ENCODE assay signal across 9 cellular contexts in genomic region chr3:161854232-161854771, GRCh38.
DNase-seq lines count a peak whose midpoint lies in the region; ATAC-seq and FAIRE-seq lines count a peak whose summit lies in the region.
"Had no signal": no experiment of that assay in that cellular context is flagged by ENCODE, and none has a peak within 500 bp of the region (broad histone marks: within the 10 kb centered on the region; RNA-seq: fewer than 3 reads in every experiment).

No MANE protein-coding gene starts in this region.

- H3K27ac ChIP-seq in caudate nucleus (ENCODE audit: low read depth, low read length): no peak overlapping the region
- H3K27ac ChIP-seq: dorsolateral prefrontal cortex had no signal

- peak; percentile 53 for ATAC-seq in HG02981 (IDR thresholded peaks at IDR 0.05; ENCODE audit: unreplicated experiment)

- no peak for FAIRE-seq in GM19239 (lab: Jason Lieb, UNC)

- peak; percentile 24 for DNase-seq in stimulated activated CD4-positive, alpha-beta T cell treated with anti-CD3 and anti-CD28 coated beads, Interleukin-15, amount 100 ng/mL, for 24 hours
- DNase-seq in stimulated activated CD4-positive, alpha-beta T cell treated with anti-CD3 and anti-CD28 coated beads, Interleukin-4, amount 100 ng/mL, for 1 hour: no peak
- peak; percentile 44 for DNase-seq in OCI-M1 (lab: John Stamatoyannopoulos, UW)
- DNase-seq in fibroblast of the conjunctiva (ENCODE audit: low read depth): peak; percentile 8
- no peak for DNase-seq in amniotic stem cell (lab: John Stamatoyannopoulos, UW)
- no peak for DNase-seq in caudate nucleus (lab: John Stamatoyannopoulos, UW)
- DNase-seq in GM19239 (ENCODE audit: insufficient read length, low spot score): no peak

Comparison
In these comparisons a context has a peak if more than half of its experiments do, and no peak if none do; other contexts are left out.
1. DNase-seq: peak in stimulated activated CD4-positive, alpha-beta T cell treated with anti-CD3 and anti-CD28 coated beads, Interleukin-15, amount 100 ng/mL, for 24 hours (single experiment), OCI-M1 (single experiment) and fibroblast of the conjunctiva (single experiment); none in stimulated activated CD4-positive, alpha-beta T cell treated with anti-CD3 and anti-CD28 coated beads, Interleukin-4, amount 100 ng/mL, for 1 hour (single experiment), amniotic stem cell (single experiment), caudate nucleus (0 of 61) and GM19239 (single experiment).